In the genomic region with DNA sequence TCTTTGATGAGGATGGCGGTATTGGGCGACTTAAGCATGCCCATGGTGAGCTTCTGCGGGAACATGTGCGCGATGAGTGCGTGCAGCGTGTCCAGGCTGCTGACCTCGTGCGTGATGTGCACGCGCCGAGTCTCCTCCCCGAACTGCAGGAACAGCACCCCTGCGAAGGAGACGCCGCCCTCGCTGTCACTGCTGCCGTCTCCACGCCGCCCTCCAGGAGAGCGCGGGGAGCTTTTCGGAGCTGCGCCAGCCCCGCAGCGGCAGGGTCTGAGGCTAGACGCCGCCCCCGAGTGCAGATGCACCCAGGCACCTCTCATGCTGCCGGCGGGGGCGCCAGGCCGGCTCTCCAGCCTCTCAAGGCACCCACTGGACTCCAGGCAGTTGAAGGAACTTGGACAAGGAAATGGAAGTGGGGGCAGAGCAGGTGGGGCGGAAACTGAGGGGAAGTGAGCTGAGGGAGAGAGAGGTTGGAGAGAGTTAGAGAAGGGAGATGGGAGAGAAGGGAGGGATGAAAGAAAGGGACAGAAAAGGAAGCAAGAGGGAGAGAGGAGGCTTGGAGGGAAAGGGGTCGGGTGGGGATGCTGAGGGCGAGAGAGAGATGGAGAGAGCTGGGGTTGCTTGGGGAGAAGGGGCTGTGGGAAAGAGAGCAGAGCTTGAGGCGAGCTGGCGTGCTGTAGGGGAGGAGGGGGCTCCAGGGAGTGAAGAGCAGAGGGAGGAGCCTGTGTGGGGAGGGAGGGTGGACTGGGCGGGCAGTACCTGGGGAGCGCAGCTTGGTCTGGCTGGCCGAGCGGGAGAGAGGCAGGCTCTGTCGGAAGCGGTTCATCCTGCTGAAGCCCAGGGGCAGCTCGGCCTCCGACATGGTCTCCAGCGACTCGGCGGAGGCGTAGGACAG, we compare ENCODE assay signal across 16 cellular contexts. TPM values are rescaled to one million over a fixed set of nuclear protein-coding genes. Genes with fewer than 3 reads are reported as not detected.
DNase-seq lines count a peak whose midpoint lies in the region; ATAC-seq and TF ChIP-seq lines count a peak whose summit lies in the region.
"Had no signal": no experiment of that assay in that cellular context is flagged by ENCODE, and none has a peak within 500 bp of the region (broad histone marks: within the 10 kb centered on the region; RNA-seq: fewer than 3 reads in every experiment).

No MANE protein-coding gene starts in this region.

- peak overlapping the region; percentile 88 for H3K27ac ChIP-seq in substantia nigra (ENCODE audit: low read depth, low read length, poor library complexity, severe bottlenecking)
- H3K27ac ChIP-seq: right atrium auricular region, tibial artery had no signal

- H3K9me3 ChIP-seq in iPS-18c (ENCODE audit: control insufficient read depth, insufficient read depth, low read length) = no peaks in the 10 kb centered on the region
- H3K9me3 ChIP-seq: right atrium auricular region, tibial artery had no signal

- H3K9me3 Mint-ChIP-seq in natural killer cell = no peaks in the 10 kb centered on the region
- H3K9me3 Mint-ChIP-seq in natural killer cell treated with Interleukin-12 subunit alpha and Interleukin-12 subunit beta and Interleukin-15 and Interleukin-18, amount 100 ng/mL, for 72 hours = no peaks in the 10 kb centered on the region
- H3K9me3 Mint-ChIP-seq in central memory CD8-positive, alpha-beta T cell = no peaks in the 10 kb centered on the region
- H3K9me3 Mint-ChIP-seq in progenitor cell of endocrine pancreas (ENCODE audit: low read depth) = no peaks in the 10 kb centered on the region
- H3K9me3 Mint-ChIP-seq: activated naive CD4-positive, alpha-beta T cell treated with anti-CD3 and anti-CD28 coated beads for 36 hours had no signal

- TF ChIP-seq CTCF in natural killer cell (IDR thresholded peaks at IDR 0.05) (no peak), progenitor cell of endocrine pancreas (IDR thresholded peaks at IDR 0.05; ENCODE audit: unreplicated experiment) (no peak)

- ATAC-seq in natural killer cell (no peak), HG02623 (IDR thresholded peaks at IDR 0.05; ENCODE audit: unreplicated experiment) (no peak)
- no peak for ATAC-seq in natural killer cell treated with Interleukin-12 subunit alpha and Interleukin-12 subunit beta and Interleukin-15 and Interleukin-18, amount 100 ng/mL, for 72 hours
- ATAC-seq in central memory CD8-positive, alpha-beta T cell (replicated peaks; ENCODE audit: extremely low read depth, poor library complexity, severe bottlenecking) = no peak
- ATAC-seq: activated CD8-positive, alpha-beta memory T cell treated with anti-CD3 and anti-CD28 coated beads, Interleukin-2, amount 10 ng/mL, durations not matched to agents 7 days and 5 days had no signal

- H3K4me3 Mint-ChIP-seq in natural killer cell (peak overlapping the region; percentile 52), progenitor cell of endocrine pancreas (ENCODE audit: low read depth) (no peak overlapping the region)
- no peak overlapping the region for H3K4me3 Mint-ChIP-seq in natural killer cell treated with Interleukin-12 subunit alpha and Interleukin-12 subunit beta and Interleukin-15 and Interleukin-18, amount 100 ng/mL, for 72 hours
- H3K4me3 Mint-ChIP-seq in central memory CD8-positive, alpha-beta T cell = no peak overlapping the region
- H3K4me3 Mint-ChIP-seq: activated CD8-positive, alpha-beta memory T cell treated with anti-CD3 and anti-CD28 coated beads, Interleukin-2, amount 10 ng/mL, durations not matched to agents 7 days and 5 days; activated naive CD4-positive, alpha-beta T cell treated with anti-CD3 and anti-CD28 coated beads for 36 hours had no signal

- peaks cover 15 to 31% of the 10 kb centered on the region in 2 donors for H3K4me1 Mint-ChIP-seq in natural killer cell
- H3K4me1 Mint-ChIP-seq in natural killer cell treated with Interleukin-12 subunit alpha and Interleukin-12 subunit beta and Interleukin-15 and Interleukin-18, amount 100 ng/mL, for 72 hours (ENCODE audit: low read depth in 2 of 2) = peaks cover 19 to 25% of the 10 kb centered on the region in 2 donors
- H3K4me1 Mint-ChIP-seq in central memory CD8-positive, alpha-beta T cell = peaks cover 24% of the 10 kb centered on the region
- H3K4me1 Mint-ChIP-seq in progenitor cell of endocrine pancreas (ENCODE audit: low read depth) = peaks cover 10% of the 10 kb centered on the region

- peak overlapping the region; percentile 41 for H3K4me3 ChIP-seq in iPS-18c (ENCODE audit: insufficient read depth, low read depth, low read length)
- H3K4me3 ChIP-seq: right atrium auricular region, tibial artery had no signal

- no peak for DNase-seq in natural killer cell
- no peak for DNase-seq in natural killer cell treated with Interleukin-12 subunit alpha and Interleukin-12 subunit beta and Interleukin-15 and Interleukin-18, amount 100 ng/mL, for 72 hours (ENCODE audit: low spot score)
- DNase-seq in central memory CD8-positive, alpha-beta T cell (ENCODE audit: low spot score in 2 of 2) = no peak
- peak in 3 of 49 donors; percentile 26 to 66 (median 66) for DNase-seq in substantia nigra (lab: John Stamatoyannopoulos, UW)
- no peak for DNase-seq in progenitor cell of endocrine pancreas (ENCODE audit: low spot score, unreplicated experiment)
- DNase-seq in GDM1 (lab: John Stamatoyannopoulos, UW) = no peak
- DNase-seq: activated CD4-positive, CD25-positive, alpha-beta regulatory T cell; activated CD8-positive, alpha-beta memory T cell treated with anti-CD3 and anti-CD28 coated beads, Interleukin-2, amount 10 ng/mL, durations not matched to agents 7 days and 5 days; activated naive CD4-positive, alpha-beta T cell treated with anti-CD3 and anti-CD28 coated beads for 36 hours; GF-D8; NCI-H2029 treated with DMSO at 0.1 percent for 48 hours; RPMI8226; tibial artery had no signal

- H3K27me3 Mint-ChIP-seq in natural killer cell (ENCODE audit: low read depth in 2 of 2) (peaks cover 49 to 65% of the 10 kb centered on the region in 2 donors), progenitor cell of endocrine pancreas (peaks cover 86% of the 10 kb centered on the region)
- peaks cover 59 to 72% of the 10 kb centered on the region in 2 donors for H3K27me3 Mint-ChIP-seq in natural killer cell treated with Interleukin-12 subunit alpha and Interleukin-12 subunit beta and Interleukin-15 and Interleukin-18, amount 100 ng/mL, for 72 hours
- H3K27me3 Mint-ChIP-seq in central memory CD8-positive, alpha-beta T cell = peaks cover 79% of the 10 kb centered on the region

- H3K27ac Mint-ChIP-seq in natural killer cell (no peak overlapping the region), progenitor cell of endocrine pancreas (no peak overlapping the region)
- H3K27ac Mint-ChIP-seq in natural killer cell treated with Interleukin-12 subunit alpha and Interleukin-12 subunit beta and Interleukin-15 and Interleukin-18, amount 100 ng/mL, for 72 hours = no peak overlapping the region
- H3K27ac Mint-ChIP-seq in central memory CD8-positive, alpha-beta T cell (ENCODE audit: low read depth) = peak overlapping the region; percentile 22
- H3K27ac Mint-ChIP-seq: activated CD8-positive, alpha-beta memory T cell treated with anti-CD3 and anti-CD28 coated beads, Interleukin-2, amount 10 ng/mL, durations not matched to agents 7 days and 5 days; activated naive CD4-positive, alpha-beta T cell treated with anti-CD3 and anti-CD28 coated beads for 36 hours had no signal

- intact Hi-C loops in natural killer cell (cut with micrococcal nuclease) = no loop called here

- H3K36me3 Mint-ChIP-seq in natural killer cell = no peaks in the 10 kb centered on the region
- no peaks in the 10 kb centered on the region for H3K36me3 Mint-ChIP-seq in natural killer cell treated with Interleukin-12 subunit alpha and Interleukin-12 subunit beta and Interleukin-15 and Interleukin-18, amount 100 ng/mL, for 72 hours
- H3K36me3 Mint-ChIP-seq in central memory CD8-positive, alpha-beta T cell (ENCODE audit: insufficient read depth) = peaks cover 3% of the 10 kb centered on the region
- H3K36me3 Mint-ChIP-seq in progenitor cell of endocrine pancreas (ENCODE audit: insufficient read depth) = peaks cover 1% of the 10 kb centered on the region
- H3K36me3 Mint-ChIP-seq: activated CD8-positive, alpha-beta memory T cell treated with anti-CD3 and anti-CD28 coated beads, Interleukin-2, amount 10 ng/mL, durations not matched to agents 7 days and 5 days had no signal

RNA-seq across cellular contexts. Expression of gene SRCIN1, which starts 42.1 kb away (rescaled TPM):
- under 1 TPM in 2 of 3 donors, not detected in 1; 0.28 to 0.50 TPM for total RNA-seq in natural killer cell
- under 1 TPM; 0.05 to 0.28 TPM for total RNA-seq in natural killer cell treated with Interleukin-12 subunit alpha and Interleukin-12 subunit beta and Interleukin-15 and Interleukin-18, amount 100 ng/mL, for 72 hours
- total RNA-seq in progenitor cell of endocrine pancreas = 13.8 and 16.7 TPM in 2 replicates
